In the genomic region with DNA sequence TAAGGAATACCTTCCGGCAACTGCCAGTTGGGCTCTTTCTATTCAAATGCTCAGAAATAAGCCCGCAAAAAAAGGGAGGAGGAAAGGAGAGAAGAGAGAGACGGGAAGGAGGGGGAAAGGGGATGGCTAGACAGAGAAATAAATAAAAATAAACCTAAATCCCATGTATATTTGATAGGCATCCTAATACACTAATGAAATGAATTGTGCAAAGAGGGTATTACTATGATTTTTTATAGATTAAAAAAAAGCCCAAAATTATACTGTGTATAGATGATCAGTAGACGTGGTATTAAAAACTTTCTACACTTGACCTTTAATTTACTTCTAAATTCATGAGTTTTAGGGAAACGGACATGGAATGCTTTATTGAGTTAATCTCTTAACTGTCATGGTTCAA, we compare ENCODE assay signal across 30 cellular contexts.
"Had no signal": no experiment of that assay in that cellular context is flagged by ENCODE, and none has a peak within 500 bp of the region (broad histone marks: within the 10 kb centered on the region; RNA-seq: fewer than 3 reads in every experiment).

No MANE protein-coding gene starts in this region.

- H3K4me1 ChIP-seq: breast epithelium, esophagus muscularis mucosa, foreskin keratinocyte had no signal

- H3K9me3 ChIP-seq: ascending aorta, breast epithelium, esophagus muscularis mucosa, gastrocnemius medialis, heart left ventricle had no signal

- H3K27ac ChIP-seq: ascending aorta, breast epithelium, esophagus muscularis mucosa, foreskin keratinocyte, gastrocnemius medialis had no signal

- H3K36me3 ChIP-seq: ascending aorta, breast epithelium, esophagus muscularis mucosa, gastrocnemius medialis, heart left ventricle had no signal

- ATAC-seq: activated CD4-positive, alpha-beta T cell treated with anti-CD3 and anti-CD28 coated beads for 36 hours; activated CD8-positive, alpha-beta memory T cell treated with anti-CD3 and anti-CD28 coated beads, Interleukin-2, amount 10 ng/mL, durations not matched to agents 7 days and 5 days; activated CD8-positive, alpha-beta T cell treated with anti-CD3 and anti-CD28 coated beads, Interleukin-2, amount 10 ng/mL, durations not matched to agents 7 days and 5 days; activated naive CD4-positive, alpha-beta T cell treated with anti-CD3 and anti-CD28 coated beads, Interleukin-2, amount 50 U/mL, for 72 hours; effector memory CD8-positive, alpha-beta T cell; foreskin keratinocyte; gastrocnemius medialis; heart left ventricle; T-helper 17 cell had no signal

- DNase-seq: activated CD4-positive, alpha-beta memory T cell treated with anti-CD3 and anti-CD28 coated beads for 36 hours; activated CD4-positive, alpha-beta T cell treated with anti-CD3 and anti-CD28 coated beads for 36 hours; activated CD4-positive, alpha-beta T cell treated with anti-CD3 and anti-CD28 coated beads, Interleukin-2, amount 10 ng/mL, durations not matched to agents 24 days and 14 days; activated CD4-positive, CD25-positive, alpha-beta regulatory T cell; activated CD4-positive, CD25-positive, alpha-beta regulatory T cell treated with anti-CD3 and anti-CD28 coated beads, Interleukin-2, amount 50 U/mL, for 72 hours; activated CD8-positive, alpha-beta memory T cell treated with anti-CD3 and anti-CD28 coated beads, Interleukin-2, amount 10 ng/mL, durations not matched to agents 7 days and 5 days; activated CD8-positive, alpha-beta memory T cell treated with anti-CD3 and anti-CD28 coated beads, Interleukin-2, amount 50 U/mL, for 4 hours; activated CD8-positive, alpha-beta T cell treated with anti-CD3 and anti-CD28 coated beads, Interleukin-2, amount 10 ng/mL, durations not matched to agents 7 days and 5 days; activated gamma-delta T cell; activated naive CD4-positive, alpha-beta T cell; activated naive CD4-positive, alpha-beta T cell treated with anti-CD3 and anti-CD28 coated beads, Interleukin-2, amount 10 ng/mL, durations not matched to agents 7 days and 5 days; activated naive CD8-positive, alpha-beta T cell treated with anti-CD3 and anti-CD28 coated beads, Interleukin-2, amount 10 ng/mL, durations not matched to agents 7 days and 5 days; activated T-cell treated with anti-CD3 and anti-CD28 coated beads, Interleukin-2, amount 50 U/mL, for 1 hour; activated T-cell treated with anti-CD3 and anti-CD28 coated beads, Interleukin-2, amount 50 U/mL, for 48 hours; cortex of kidney; dermis blood vessel endothelial cell; effector CD4-positive, alpha-beta T cell; effector memory CD8-positive, alpha-beta T cell; erythroblast; foreskin keratinocyte; gastrocnemius medialis; glutamatergic neuron; heart left ventricle; T-helper 1 cell; T-helper 17 cell; T1000 had no signal

- H3K27me3 ChIP-seq: ascending aorta, breast epithelium, esophagus muscularis mucosa, foreskin keratinocyte, gastrocnemius medialis, heart left ventricle had no signal

- H3K4me3 ChIP-seq: ascending aorta, breast epithelium, esophagus muscularis mucosa, gastrocnemius medialis, heart left ventricle had no signal
